ENCODE assay signal across 13 cellular contexts in the genomic region with DNA sequence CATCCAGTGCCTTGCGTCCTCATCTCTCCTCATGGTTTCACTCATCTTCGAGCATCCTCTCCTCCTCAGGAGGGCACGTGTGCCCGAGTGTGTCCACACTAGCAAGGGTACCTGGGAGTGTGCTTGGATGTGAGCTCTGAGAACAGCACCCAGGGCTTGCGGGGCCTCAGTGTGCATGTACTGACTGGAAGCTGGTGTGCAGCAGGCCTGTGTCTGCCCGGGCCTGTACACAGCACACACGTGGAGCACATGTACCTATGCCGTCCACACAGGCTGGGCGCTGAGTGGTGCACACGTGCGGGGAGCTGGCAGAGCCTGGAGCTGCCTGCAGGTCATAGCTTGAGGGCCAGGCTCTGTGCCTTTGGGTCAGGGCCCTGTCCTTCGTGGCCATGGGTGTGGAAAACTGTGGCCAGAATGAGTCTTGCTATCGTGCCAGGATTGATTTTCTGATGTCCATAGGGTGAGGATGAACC. TPM values are rescaled to one million over a fixed set of nuclear protein-coding genes. Genes with fewer than 3 reads are reported as not detected.
DNase-seq lines count a peak whose midpoint lies in the region; ATAC-seq and TF ChIP-seq lines count a peak whose summit lies in the region.
"Had no signal": no experiment of that assay in that cellular context is flagged by ENCODE, and none has a peak within 500 bp of the region (broad histone marks: within the 10 kb centered on the region; RNA-seq: fewer than 3 reads in every experiment).

No MANE protein-coding gene starts in this region.

- POLR2A ChIA-PET in SK-N-SH (lab: Yijun Ruan, JAX), result interaction anchor here (0.7 kb wide), 1 partner anchor 31 kb away, joined by 3 read pairs; no protein-coding TSS in a partner anchor

- WGBS in SK-N-SH (ENCODE audit: low lambda C conversion rate), result 84% methylated on average over 6 of the region's 13 CpGs
- WGBS in endodermal cell (ENCODE audit: insufficient coverage in 1 of 2, insufficient read length in 1 of 2), 2 experiments, result 89 to 90% methylated on average over 9 to 13 of the region's 13 CpGs

- no peaks in the 10 kb centered on the region for H3K27me3 Mint-ChIP-seq in endodermal cell (ENCODE audit: insufficient read depth)

- no peaks in the 10 kb centered on the region for H3K9me2 ChIP-seq in SK-N-SH

- ATAC-seq in SK-N-SH treated with all-trans-retinoic acid at 6 μM for 48 hours, result no peak
- no peak for ATAC-seq in RWPE2 (ENCODE audit: low read depth)
- no peak for ATAC-seq in activated CD4-positive, CD25-positive, alpha-beta regulatory T cell treated with anti-CD3 and anti-CD28 coated beads, Interleukin-2, amount 50 U/mL, for 24 hours
- no peak for ATAC-seq in HG02678 (IDR thresholded peaks at IDR 0.05; ENCODE audit: unreplicated experiment)
- no peak for ATAC-seq in HG03378 (IDR thresholded peaks at IDR 0.05; ENCODE audit: unreplicated experiment)

- no peak for TF ChIP-seq RAD21 in SK-N-SH (IDR thresholded peaks at IDR 0.05; ENCODE audit: low read length)

- H3K27me3 ChIP-seq in SK-N-SH (ENCODE audit: insufficient read depth), result no peaks in the 10 kb centered on the region
- no peaks in the 10 kb centered on the region for H3K27me3 ChIP-seq in RWPE2 (ENCODE audit: insufficient read depth, poor library complexity, severe bottlenecking)
- H3K27me3 ChIP-seq in endodermal cell (ENCODE audit: control insufficient read depth, insufficient read depth, low read length, poor library complexity, severe bottlenecking), result no peaks in the 10 kb centered on the region
- no peaks in the 10 kb centered on the region for H3K27me3 ChIP-seq in neutrophil

- no peaks in the 10 kb centered on the region for H3K79me2 ChIP-seq in SK-N-SH (ENCODE audit: insufficient read depth)

- CTCF ChIA-PET in SK-N-SH (lab: Yijun Ruan, JAX), result interaction anchor here (1.0 to 4.2 kb wide), 9 partner anchors 8 to 507 kb away, joined by 3 to 46 read pairs (median 6); no protein-coding TSS in a partner anchor

- no peak overlapping the region for H2AFZ ChIP-seq in SK-N-SH (ENCODE audit: low read depth)

- peaks cover 0 to 5% of the 10 kb centered on the region in 2 experiments for H3K36me3 ChIP-seq in SK-N-SH (replicated peaks in 1 of 2; ENCODE audit: control insufficient read depth in 1 of 2, insufficient read depth in 2 of 2, low read length in 1 of 2)
- no peaks in the 10 kb centered on the region for H3K36me3 ChIP-seq in RWPE2 (ENCODE audit: low read depth)
- H3K36me3 ChIP-seq in endodermal cell (ENCODE audit: control insufficient read depth, insufficient read depth, low read length), result no peaks in the 10 kb centered on the region
- peaks cover 70% of the 10 kb centered on the region for H3K36me3 ChIP-seq in neutrophil

- H3K4me1 ChIP-seq in SK-N-SH (ENCODE audit: control insufficient read depth in 1 of 2, insufficient read depth in 2 of 2, low read depth in 1 of 2, low read length in 1 of 2) (no peaks in the 10 kb centered on the region; a peak in 1 of 4 replicates), RWPE2 (ENCODE audit: insufficient read depth, poor library complexity, severe bottlenecking) (no peaks in the 10 kb centered on the region), endodermal cell (ENCODE audit: control insufficient read depth, insufficient read depth, low read length) (peaks cover 7% of the 10 kb centered on the region), neutrophil (ENCODE audit: control insufficient read depth in 1 of 2, insufficient read depth in 1 of 2, low read depth in 1 of 2, low read length in 1 of 2) (no peaks in the 10 kb centered on the region)

- peak; percentile 18 for DNase-seq in SK-N-SH
- peak; percentile 65 for DNase-seq in RWPE2 (ENCODE audit: low spot score)
- no peak for DNase-seq in endodermal cell
- DNase-seq: mesenchymal stem cell, NCI-H1092 treated with DMSO at 0.1 percent for 48 hours, NCI-H774 had no signal

- no peaks in the 10 kb centered on the region for H4K20me1 ChIP-seq in SK-N-SH (ENCODE audit: insufficient read depth)

- peaks cover 18% of the 10 kb centered on the region for H3K36me3 Mint-ChIP-seq in endodermal cell (ENCODE audit: low read depth)

- H3K9me3 ChIP-seq in SK-N-SH (no peaks in the 10 kb centered on the region), RWPE2 (ENCODE audit: severe bottlenecking) (no peaks in the 10 kb centered on the region), endodermal cell (ENCODE audit: control insufficient read depth, low read length) (no peaks in the 10 kb centered on the region), neutrophil (no peaks in the 10 kb centered on the region)

- peaks cover 15% of the 10 kb centered on the region for H3K9me3 Mint-ChIP-seq in endodermal cell

- H3K27ac ChIP-seq in SK-N-SH (ENCODE audit: low read depth in 2 of 2, low read length in 1 of 2) (no peak overlapping the region; a peak in 1 of 4 replicates), RWPE2 (ENCODE audit: poor library complexity, severe bottlenecking) (no peak overlapping the region), endodermal cell (ENCODE audit: low read depth, low read length) (peak overlapping the region; percentile 24), neutrophil (peak overlapping the region; percentile 69)
- H3K27ac ChIP-seq: 22Rv1 had no signal

- no peak overlapping the region for H3K4me2 ChIP-seq in SK-N-SH

- H3F3A ChIP-seq in SK-N-SH (replicated peaks; ENCODE audit: insufficient read depth), result peaks cover 14% of the 10 kb centered on the region

- H3K9ac ChIP-seq in SK-N-SH (no peak overlapping the region), endodermal cell (ENCODE audit: extremely low read depth, low read length, poor library complexity, severe bottlenecking) (no peak overlapping the region)

- no peak overlapping the region for H3K27ac Mint-ChIP-seq in endodermal cell

- TF ChIP-seq CTCF in SK-N-SH (IDR thresholded peaks at IDR 0.05), result no peak
- no peak for TF ChIP-seq CTCF in RWPE2 (IDR thresholded peaks at IDR 0.05; ENCODE audit: poor library complexity, severe bottlenecking)
- TF ChIP-seq CTCF in endodermal cell (conservative IDR thresholded peaks at IDR 0.05), result no peak
- no peak for TF ChIP-seq CTCF in neutrophil (IDR thresholded peaks at IDR 0.05)

- TF ChIP-seq EP300 in SK-N-SH (IDR thresholded peaks at IDR 0.05; ENCODE audit: borderline replicate concordance in 1 of 2, low read depth in 1 of 2, low read length in 1 of 2), result no peak

- H3K4me1 Mint-ChIP-seq in endodermal cell, result peaks cover 11% of the 10 kb centered on the region

- no peak overlapping the region for H3K4me3 Mint-ChIP-seq in endodermal cell

- H3K4me3 ChIP-seq in SK-N-SH (ENCODE audit: low read depth in 2 of 2, low read length in 1 of 2) (no peak overlapping the region), RWPE2 (ENCODE audit: severe bottlenecking) (no peak overlapping the region), endodermal cell (ENCODE audit: low read length) (no peak overlapping the region), neutrophil (ENCODE audit: low read depth in 1 of 2, low read length in 1 of 2) (no peak overlapping the region)

TF ChIP-seq in SK-N-SH, 30 proteins besides CTCF, POLR2A, EP300 and RAD21 (continues in another document):
- no peak for TF ChIP-seq FOXJ3 (CRISPR knock-in tag; IDR thresholded peaks at IDR 0.05)
- TF ChIP-seq TAF1 (IDR thresholded peaks at IDR 0.05; ENCODE audit: borderline replicate concordance, low read depth, low read length), result no peak
- TF ChIP-seq POLR2AphosphoS5 (IDR thresholded peaks at IDR 0.05; ENCODE audit: low read depth, low read length), result no peak
- TF ChIP-seq, protein P1, sequence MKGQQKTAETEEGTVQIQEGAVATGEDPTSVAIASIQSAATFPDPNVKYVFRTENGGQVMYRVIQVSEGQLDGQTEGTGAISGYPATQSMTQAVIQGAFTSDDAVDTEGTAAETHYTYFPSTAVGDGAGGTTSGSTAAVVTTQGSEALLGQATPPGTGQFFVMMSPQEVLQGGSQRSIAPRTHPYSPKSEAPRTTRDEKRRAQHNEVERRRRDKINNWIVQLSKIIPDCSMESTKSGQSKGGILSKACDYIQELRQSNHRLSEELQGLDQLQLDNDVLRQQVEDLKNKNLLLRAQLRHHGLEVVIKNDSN (IDR thresholded peaks at IDR 0.05; ENCODE audit: borderline replicate concordance, low read depth), result no peak
- no peak for TF ChIP-seq NFIC (IDR thresholded peaks at IDR 0.05; ENCODE audit: borderline replicate concordance)
- no peak for TF ChIP-seq MXI1 (IDR thresholded peaks at IDR 0.05; ENCODE audit: low read depth, low read length)

TF ChIP-seq in SK-N-SH treated with all-trans-retinoic acid at 6 μM for 48 hours, 23 proteins besides CTCF, POLR2A, EP300 and RAD21 (continues in another document):
- no peak for TF ChIP-seq CSRNP3 (CRISPR knock-in tag; IDR thresholded peaks at IDR 0.05)
- TF ChIP-seq ZFP3 (CRISPR knock-in tag; IDR thresholded peaks at IDR 0.05), result no peak
- TF ChIP-seq BACH2 (CRISPR knock-in tag; IDR thresholded peaks at IDR 0.05; ENCODE audit: borderline replicate concordance), result no peak
- no peak for TF ChIP-seq ZC3H10 (CRISPR knock-in tag; IDR thresholded peaks at IDR 0.05)
- TF ChIP-seq ARNTL (CRISPR knock-in tag; IDR thresholded peaks at IDR 0.05; ENCODE audit: borderline replicate concordance, low read depth), result no peak
- no peak for TF ChIP-seq GLIS3 (CRISPR knock-in tag; IDR thresholded peaks at IDR 0.05)
- TF ChIP-seq TCF4 (CRISPR knock-in tag; IDR thresholded peaks at IDR 0.05; ENCODE audit: borderline replicate concordance), result no peak
- TF ChIP-seq SNAI2 (CRISPR knock-in tag; IDR thresholded peaks at IDR 0.05), result no peak
- TF ChIP-seq ZFP30 (CRISPR knock-in tag; IDR thresholded peaks at IDR 0.05), result no peak

RNA-seq across cellular contexts. Expression of gene TSPAN3, which starts 34.9 kb away (rescaled TPM):
- 409 and 600 TPM in 2 replicates for polyA plus RNA-seq in SK-N-SH (2012; rRNA removed)
- 514 and 573 TPM in 2 replicates for polyA plus RNA-seq in SK-N-SH (2012; cell fraction: cytosol; rRNA removed)
- polyA plus RNA-seq in SK-N-SH (2012; cell fraction: nucleus; rRNA removed), result 155 and 239 TPM in 2 replicates
- 100 to 1,000 TPM; 188 to 211 TPM for total RNA-seq in endodermal cell
- 230 TPM for polyA plus RNA-seq in endodermal cell (2013, experiment 1 of 2)
- polyA plus RNA-seq in endodermal cell (2013, experiment 2 of 2), result 213 TPM

RNA-seq across cellular contexts. Expression of gene PSTPIP1, which starts 41.1 kb away (rescaled TPM):
- polyA plus RNA-seq in SK-N-SH (2012; rRNA removed), result 0.69 and 1.1 TPM in 2 replicates
- polyA plus RNA-seq in SK-N-SH (2012; cell fraction: cytosol; rRNA removed), result 0.40 and 0.66 TPM in 2 replicates
- polyA plus RNA-seq in SK-N-SH (2012; cell fraction: nucleus; rRNA removed), result 2.7 and 3.4 TPM in 2 replicates
- 1 to 10 TPM in 1 of 2 donors, under 1 TPM in 1; 0.29 to 1.5 TPM for total RNA-seq in endodermal cell
- polyA plus RNA-seq in endodermal cell (2013, experiment 1 of 2), result 0.82 TPM
- 0.58 TPM for polyA plus RNA-seq in endodermal cell (2013, experiment 2 of 2)
- total RNA-seq: HT1080 had no signal

Comparison
In these comparisons a context has a peak if more than half of its experiments do, and no peak if none do; other contexts are left out.
1. H3K27ac ChIP-seq: peak in endodermal cell (single experiment) and neutrophil (single experiment); none in SK-N-SH (0 of 2) and RWPE2 (single experiment).